ENCODE assay signal across 15 cellular contexts in the genomic region with DNA sequence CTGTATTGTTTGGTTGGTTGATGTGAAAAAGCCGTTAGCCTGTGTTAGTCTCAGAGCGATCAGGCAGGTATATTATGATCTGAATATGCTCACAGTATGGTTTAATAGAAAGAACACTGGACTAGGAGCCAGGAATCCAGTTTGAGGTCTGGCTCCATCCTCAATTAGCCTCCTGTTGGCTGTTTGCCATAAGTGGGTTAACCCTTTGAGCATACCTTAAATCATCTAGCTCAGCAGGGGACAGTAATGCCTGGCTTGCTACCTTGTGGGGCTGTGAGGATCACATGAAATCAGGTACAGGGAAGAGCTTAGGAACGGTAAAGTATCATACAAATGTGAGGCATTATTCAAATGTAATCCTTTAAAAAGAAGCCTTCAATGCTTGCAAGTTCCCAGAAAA.
"Had no signal": no experiment of that assay in that cellular context is flagged by ENCODE, and none has a peak within 500 bp of the region (broad histone marks: within the 10 kb centered on the region; RNA-seq: fewer than 3 reads in every experiment).

No MANE protein-coding gene starts in this region.

- H3K36me3 ChIP-seq: upper lobe of left lung had no signal

- H3K36me3 Mint-ChIP-seq: natural killer cell treated with Interleukin-12 subunit alpha and Interleukin-12 subunit beta and Interleukin-15 and Interleukin-18, amount 100 ng/mL, for 72 hours had no signal

- H3K9me3 ChIP-seq: heart left ventricle, suprapubic skin, upper lobe of left lung had no signal

- H3K27ac ChIP-seq: cardiac muscle cell, suprapubic skin, upper lobe of left lung had no signal

- H3K27ac Mint-ChIP-seq: activated CD8-positive, alpha-beta T cell treated with anti-CD3 and anti-CD28 coated beads, Interleukin-2, amount 10 ng/mL, durations not matched to agents 7 days and 5 days; activated naive CD8-positive, alpha-beta T cell treated with anti-CD3 and anti-CD28 coated beads, Interleukin-2, amount 50 U/mL, for 24 hours; activated T-helper 1 cell treated with anti-CD3 and anti-CD28 coated beads, Interleukin-12 subunit alpha, Interleukin-12 subunit beta, Interleukin-2, Interleukin-4 antibody, amounts not matched to agents 30 ng/mL and 10 ng/mL and 1 ng/mL, durations not matched to agents 14 hours and 24 hours and 36 hours; natural killer cell treated with Interleukin-12 subunit alpha and Interleukin-12 subunit beta and Interleukin-15 and Interleukin-18, amount 100 ng/mL, for 72 hours had no signal

- H3K27me3 ChIP-seq: cardiac muscle cell, heart left ventricle, suprapubic skin, upper lobe of left lung had no signal

- H3K4me3 Mint-ChIP-seq: activated CD8-positive, alpha-beta T cell treated with anti-CD3 and anti-CD28 coated beads, Interleukin-2, amount 10 ng/mL, durations not matched to agents 7 days and 5 days; activated naive CD8-positive, alpha-beta T cell treated with anti-CD3 and anti-CD28 coated beads, Interleukin-2, amount 50 U/mL, for 24 hours; activated T-helper 1 cell treated with anti-CD3 and anti-CD28 coated beads, Interleukin-12 subunit alpha, Interleukin-12 subunit beta, Interleukin-2, Interleukin-4 antibody, amounts not matched to agents 30 ng/mL and 10 ng/mL and 1 ng/mL, durations not matched to agents 14 hours and 24 hours and 36 hours; natural killer cell treated with Interleukin-12 subunit alpha and Interleukin-12 subunit beta and Interleukin-15 and Interleukin-18, amount 100 ng/mL, for 72 hours had no signal

- H3K4me1 Mint-ChIP-seq: activated naive CD8-positive, alpha-beta T cell treated with anti-CD3 and anti-CD28 coated beads, Interleukin-2, amount 50 U/mL, for 24 hours had no signal

- H3K9me3 Mint-ChIP-seq: activated naive CD8-positive, alpha-beta T cell treated with anti-CD3 and anti-CD28 coated beads, Interleukin-2, amount 50 U/mL, for 24 hours; activated T-helper 1 cell treated with anti-CD3 and anti-CD28 coated beads, Interleukin-12 subunit alpha, Interleukin-12 subunit beta, Interleukin-2, Interleukin-4 antibody, amounts not matched to agents 30 ng/mL and 10 ng/mL and 1 ng/mL, durations not matched to agents 14 hours and 24 hours and 36 hours; natural killer cell treated with Interleukin-12 subunit alpha and Interleukin-12 subunit beta and Interleukin-15 and Interleukin-18, amount 100 ng/mL, for 72 hours had no signal

- H3K4me3 ChIP-seq: cardiac muscle cell, heart left ventricle, suprapubic skin, upper lobe of left lung had no signal

- DNase-seq: activated CD4-positive, alpha-beta T cell treated with anti-CD3 and anti-CD28 coated beads for 48 hours; activated CD8-positive, alpha-beta T cell treated with anti-CD3 and anti-CD28 coated beads, Interleukin-2, amount 10 ng/mL, durations not matched to agents 7 days and 5 days; activated naive CD4-positive, alpha-beta T cell treated with Interleukin-2 at 50 U/mL for 16 hours; activated naive CD8-positive, alpha-beta T cell treated with anti-CD3 and anti-CD28 coated beads, Interleukin-2, amount 50 U/mL, for 24 hours; foreskin melanocyte; heart left ventricle; mammary epithelial cell; stimulated activated CD4-positive, alpha-beta T cell treated with anti-CD3 and anti-CD28 coated beads, Interleukin-4, amount 100 ng/mL, for 1 hour; stimulated activated CD8-positive, alpha-beta memory T cell treated with anti-CD3 and anti-CD28 coated beads, Interleukin-4, amount 100 ng/mL, for 48 hours; stimulated activated naive CD8-positive, alpha-beta T cell treated with anti-CD3 and anti-CD28 coated beads, Interleukin-15, Interleukin-2, amounts not matched to agents 100 U/mL and 50 U/mL, for 24 hours; upper lobe of left lung had no signal

- H3K4me1 ChIP-seq: upper lobe of left lung had no signal

- ATAC-seq: activated CD8-positive, alpha-beta T cell treated with anti-CD3 and anti-CD28 coated beads, Interleukin-2, amount 10 ng/mL, durations not matched to agents 7 days and 5 days; activated naive CD8-positive, alpha-beta T cell treated with anti-CD3 and anti-CD28 coated beads, Interleukin-2, amount 50 U/mL, for 24 hours; heart left ventricle; natural killer cell treated with Interleukin-12 subunit alpha and Interleukin-12 subunit beta and Interleukin-15 and Interleukin-18, amount 100 ng/mL, for 72 hours; stimulated activated naive CD8-positive, alpha-beta T cell treated with anti-CD3 and anti-CD28 coated beads, Interleukin-15, Interleukin-2, amounts not matched to agents 100 U/mL and 50 U/mL, for 24 hours had no signal

- H3K27me3 Mint-ChIP-seq: activated naive CD8-positive, alpha-beta T cell treated with anti-CD3 and anti-CD28 coated beads, Interleukin-2, amount 50 U/mL, for 24 hours had no signal
